Comparison of ENCODE assay signal across 22 cellular contexts in the genomic region with DNA sequence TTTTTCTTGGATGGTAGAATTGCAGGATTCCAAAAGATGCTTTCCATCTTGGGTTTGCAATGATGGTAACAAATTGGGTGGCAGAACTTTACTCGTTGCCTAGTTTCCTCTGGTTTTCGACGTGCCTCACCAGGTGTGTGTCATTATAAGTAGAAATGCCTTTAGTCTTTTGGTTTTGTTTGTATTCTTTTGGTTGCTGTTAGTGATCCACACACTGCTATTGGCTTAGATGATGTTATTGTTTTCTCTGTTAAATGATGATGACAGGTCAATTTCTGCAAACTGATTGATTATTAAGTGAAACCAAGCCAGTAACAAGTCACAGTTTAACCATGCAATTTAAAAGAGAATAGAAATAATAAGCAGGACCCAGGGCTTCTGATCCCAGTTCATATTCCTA. TPM values are rescaled to one million over a fixed set of nuclear protein-coding genes. Genes with fewer than 3 reads are reported as not detected.
DNase-seq lines count a peak whose midpoint lies in the region; ATAC-seq, FAIRE-seq and TF ChIP-seq lines count a peak whose summit lies in the region.
"Had no signal": no experiment of that assay in that cellular context is flagged by ENCODE, and none has a peak within 500 bp of the region (broad histone marks: within the 10 kb centered on the region; RNA-seq: fewer than 3 reads in every experiment).

No MANE protein-coding gene starts in this region.

- H3K4me3 ChIP-seq in A549, result no peak overlapping the region
- H3K4me3 ChIP-seq in HEK293 (ENCODE audit: low read depth, low read length), result no peak overlapping the region
- no peak overlapping the region for H3K4me3 ChIP-seq in GM12878
- H3K4me3 ChIP-seq in uterus, result no peak overlapping the region
- no peak overlapping the region for H3K4me3 ChIP-seq in lower lobe of right lung
- H3K4me3 ChIP-seq: BLaER1 treated with 17β-estradiol and CSF1 and Interleukin-3, amounts not matched to agents 10 nM and 100 nM; GM23248 had no signal

- CTCF ChIA-PET in A549 (lab: Yijun Ruan, JAX) (interaction anchor here (1.3 kb wide), 1 partner anchor 13 kb away, joined by 3 read pairs; no protein-coding TSS in a partner anchor), HEK293 (lab: Yijun Ruan, JAX) (interaction anchor here (1.1 kb wide), 1 partner anchor 57 kb away, joined by 3 read pairs; no protein-coding TSS in a partner anchor), GM12878 (lab: Yijun Ruan, JAX) (interaction anchor here (1.6 kb wide), 1 partner anchor 10 kb away, joined by 4 read pairs; no protein-coding TSS in a partner anchor)

- no peaks in the 10 kb centered on the region for H4K20me1 ChIP-seq in GM12878 (ENCODE audit: control insufficient read depth, insufficient read depth)
- H4K20me1 ChIP-seq: BLaER1 treated with 17β-estradiol and CSF1 and Interleukin-3, amounts not matched to agents 10 nM and 100 nM had no signal

- H2AFZ ChIP-seq in GM12878 (ENCODE audit: control insufficient read depth, low read depth, low read length), result no peak overlapping the region
- H2AFZ ChIP-seq: GM23248 had no signal

- no TSS peak for BruUV-seq in GM12878 (replicated peaks; lab: Mats Ljungman, UMichigan)

- SMC1A ChIA-PET in GM12878 (lab: Charles Lee; ENCODE audit: uncharacterized antibody, unreplicated experiment), result interaction anchor here (1.3 to 2.5 kb wide), 2 partner anchors 13 to 20 kb away, joined by 4 to 8 read pairs; no protein-coding TSS in a partner anchor

- intact Hi-C loops in GM12878 (cut with micrococcal nuclease; ENCODE audit: unreplicated experiment) (loop anchor here (2.0 kb wide), 1 partner anchor 54 kb away; no protein-coding TSS in a partner anchor), uterus (cut with DNase I; ENCODE audit: low total_unique reads) (no loop called here), lower lobe of right lung (cut with DNase I) (no loop called here)

- 99% methylated on average over 3 of the region's 3 CpGs for WGBS in A549 (ENCODE audit: missing lambda C conversion rate)
- WGBS in GM12878 (ENCODE audit: insufficient coverage, insufficient replicate concordance, low lambda C conversion rate, missing lambda C conversion rate), result 38% methylated on average over 3 of the region's 3 CpGs

- peak overlapping the region; percentile 73 to 74; a peak in 4 of 6 replicates for H3K27ac ChIP-seq in A549
- no peak overlapping the region for H3K27ac ChIP-seq in HEK293 (ENCODE audit: extremely low read depth, low read depth, low read length)
- no peak overlapping the region for H3K27ac ChIP-seq in GM12878 (ENCODE audit: control insufficient read depth, insufficient read depth)
- H3K27ac ChIP-seq in uterus, result peak overlapping the region; percentile 36 to 63
- no peak overlapping the region for H3K27ac ChIP-seq in lower lobe of right lung
- H3K27ac ChIP-seq: 22Rv1; BLaER1 treated with 17β-estradiol and CSF1 and Interleukin-3, amounts not matched to agents 10 nM and 100 nM; GM23248 had no signal

- no peak overlapping the region for H3K4me2 ChIP-seq in A549
- H3K4me2 ChIP-seq in GM12878 (ENCODE audit: control insufficient read depth, insufficient read depth), result no peak overlapping the region
- H3K4me2 ChIP-seq: BLaER1 treated with 17β-estradiol and CSF1 and Interleukin-3, amounts not matched to agents 10 nM and 100 nM had no signal

- in situ Hi-C loops in GM12878 (cut with MboI), result no loop called here

- DNase-seq in A549 (ENCODE audit: low read depth in 1 of 2, low spot score in 1 of 2) (no peak), GM12878 (ENCODE audit: low read depth, low spot score) (no peak), uterus (no peak), activated gamma-delta T cell treated with Interleukin-2 at 50 U/mL for 16 hours (no peak), lower lobe of right lung (no peak)
- DNase-seq: ACHN; AML-193; BE2C; Calu3; CD8-positive, alpha-beta T cell; DMS153; DND-41; H7 had no signal

- H3K36me3 ChIP-seq in HEK293 (ENCODE audit: control insufficient read depth in 2 of 2, insufficient read depth in 1 of 2, low read length in 2 of 2) (no peaks in the 10 kb centered on the region), GM12878 (ENCODE audit: control insufficient read depth in 2 of 2, insufficient read depth in 2 of 2, low read length in 1 of 2) (no peaks in the 10 kb centered on the region), uterus (no peaks in the 10 kb centered on the region), lower lobe of right lung (no peaks in the 10 kb centered on the region)
- H3K36me3 ChIP-seq: BE2C; BLaER1 treated with 17β-estradiol and CSF1 and Interleukin-3, amounts not matched to agents 10 nM and 100 nM had no signal

- no peak for TF ChIP-seq CTCF in A549 (IDR thresholded peaks at IDR 0.05)
- no peak for TF ChIP-seq CTCF in HEK293 (tag by site-specific recombination; IDR thresholded peaks at IDR 0.05)
- no peak for TF ChIP-seq CTCF in GM12878 (IDR thresholded peaks at IDR 0.05 in 2 of 3, conservative IDR thresholded peaks at IDR 0.05 in 1 of 3; ENCODE audit: control insufficient read depth in 2 of 3, extremely low read depth in 1 of 3, insufficient read depth in 1 of 3, low read depth in 3 of 3, low read length in 3 of 3)
- TF ChIP-seq CTCF in uterus (IDR thresholded peaks at IDR 0.05), result no peak
- no peak for TF ChIP-seq CTCF in lower lobe of right lung (IDR thresholded peaks at IDR 0.05)

- peaks cover 0 to 2% of the 10 kb centered on the region in 2 experiments; a peak in 2 of 4 replicates for H3K27me3 ChIP-seq in GM12878 (replicated peaks in 1 of 2; ENCODE audit: control insufficient read depth in 2 of 2, insufficient read depth in 2 of 2, low read length in 1 of 2)
- H3K27me3 ChIP-seq in uterus, result no peaks in the 10 kb centered on the region
- H3K27me3 ChIP-seq in lower lobe of right lung (ENCODE audit: low read depth), result peaks cover 17% of the 10 kb centered on the region
- H3K27me3 ChIP-seq: BE2C had no signal

- RAD21 ChIA-PET in GM12878 (lab: Charles Lee; ENCODE audit: unreplicated experiment), result no interaction called here

- TF ChIP-seq EP300 in A549 (IDR thresholded peaks at IDR 0.05), result no peak
- TF ChIP-seq EP300 in GM12878 (IDR thresholded peaks at IDR 0.05; ENCODE audit: borderline replicate concordance in 1 of 2, control insufficient read depth in 1 of 2, low read depth in 2 of 2, low read length in 2 of 2), result no peak

- POLR2A ChIA-PET in A549 (lab: Yijun Ruan, JAX), result no interaction called here
- POLR2A ChIA-PET in HEK293 (lab: Yijun Ruan, JAX), result no interaction called here
- POLR2A ChIA-PET in GM12878 (lab: Charles Lee), result no interaction called here

- ATAC-seq in A549 (no peak), GM12878 (peak; percentile 64), lower lobe of right lung (no peak), HG02759 (IDR thresholded peaks at IDR 0.05; ENCODE audit: unreplicated experiment) (no peak)
- ATAC-seq: CD8-positive, alpha-beta T cell had no signal

- no peaks in the 10 kb centered on the region for H3K79me2 ChIP-seq in GM12878 (ENCODE audit: control insufficient read depth, insufficient read depth, low read length)

- TF ChIP-seq POLR2A in A549 (IDR thresholded peaks at IDR 0.05; ENCODE audit: low read length), result no peak
- no peak for TF ChIP-seq POLR2A in GM12878 (IDR thresholded peaks at IDR 0.05; ENCODE audit: low read depth, low read length)
- TF ChIP-seq POLR2A in uterus (IDR thresholded peaks at IDR 0.05), result no peak

- H3K9ac ChIP-seq in GM12878 (ENCODE audit: control insufficient read depth, insufficient read depth, low read length), result no peak overlapping the region
- H3K9ac ChIP-seq: BLaER1 treated with 17β-estradiol and CSF1 and Interleukin-3, amounts not matched to agents 10 nM and 100 nM; GM23248 had no signal

- H3K9me3 ChIP-seq in A549, result peaks cover 5% of the 10 kb centered on the region; the same call in 2 of the 3 replicates
- H3K9me3 ChIP-seq in HEK293 (ENCODE audit: control insufficient read depth, insufficient read depth, low read depth, low read length), result no peaks in the 10 kb centered on the region
- H3K9me3 ChIP-seq in GM12878 (replicated peaks; ENCODE audit: control insufficient read depth, insufficient read depth, low read length), result no peaks in the 10 kb centered on the region
- H3K9me3 ChIP-seq in uterus, result no peaks in the 10 kb centered on the region
- H3K9me3 ChIP-seq in lower lobe of right lung, result no peaks in the 10 kb centered on the region
- H3K9me3 ChIP-seq: BE2C; BLaER1 treated with 17β-estradiol and CSF1 and Interleukin-3, amounts not matched to agents 10 nM and 100 nM had no signal

- no peak for FAIRE-seq in A549 (lab: Jason Lieb, UNC)
- FAIRE-seq in GM12878 (lab: Jason Lieb, UNC), result no peak
- FAIRE-seq: A204.1, G401.6, GM19239, H1 had no signal

- no peak for TF ChIP-seq RAD21 in A549 (conservative IDR thresholded peaks at IDR 0.05 in 1 of 2, IDR thresholded peaks at IDR 0.05 in 1 of 2)
- TF ChIP-seq RAD21 in GM12878 (IDR thresholded peaks at IDR 0.05; ENCODE audit: insufficient read depth, low read depth, low read length), result no peak

- H3K4me1 ChIP-seq in A549, result peaks cover 12% of the 10 kb centered on the region
- no peaks in the 10 kb centered on the region for H3K4me1 ChIP-seq in HEK293 (ENCODE audit: control insufficient read depth, insufficient read depth, low read length)
- no peaks in the 10 kb centered on the region for H3K4me1 ChIP-seq in GM12878 (ENCODE audit: control insufficient read depth, insufficient read depth, low read length)
- no peaks in the 10 kb centered on the region for H3K4me1 ChIP-seq in uterus
- peaks cover 5% of the 10 kb centered on the region for H3K4me1 ChIP-seq in lower lobe of right lung
- H3K4me1 ChIP-seq: BE2C; BLaER1 treated with 17β-estradiol and CSF1 and Interleukin-3, amounts not matched to agents 10 nM and 100 nM had no signal

RNA-seq across cellular contexts. Expression of gene LAMA3, which starts 6.1 kb away (rescaled TPM):
- polyA plus RNA-seq in A549 (2011; rRNA removed), result 31.0 and 40.1 TPM in 2 replicates
- polyA plus RNA-seq in A549 (2012; cell fraction: cytosol; rRNA removed), result 9.6 and 11.6 TPM in 2 replicates
- polyA plus RNA-seq in A549 (2012; cell fraction: nucleus; rRNA removed), result 26.8 and 38.7 TPM in 2 replicates
- 18.2 to 24.1 TPM (median 19.4 TPM) in 3 replicates for polyA plus RNA-seq in A549 (2017; fragmentation: RNase III; extraction: RNeasy Plus Mini Kit Qiagen cat#74134 plus additional on column Dnase treatment)
- polyA minus RNA-seq in A549 (2011; rRNA and poly(A)+ RNA removed), result 41.6 and 42.2 TPM in 2 replicates
- total RNA-seq in GM12878 (2013; cell fraction: nucleolus; rRNA removed), result 0.17 and 0.71 TPM in 2 replicates
- total RNA-seq in GM12878 (2014; rRNA removed), result 2.0 and 2.9 TPM in 2 replicates
- 5.4 and 6.5 TPM in 2 replicates for total RNA-seq in GM12878 (2014; rRNA removed; fragmentation: Illumina TruSeq; extraction: Trizol)
- total RNA-seq in GM12878 (2021), result 4.5 and 5.7 TPM in 2 replicates
- 0.12 TPM for polyA plus RNA-seq in GM12878 (2011; ENCODE audit: low read depth)
- 0.37 and 0.50 TPM in 2 replicates for polyA plus RNA-seq in GM12878 (2011; rRNA removed)
- polyA plus RNA-seq in GM12878 (2011; cell fraction: cytosol; rRNA removed), result 0.15 and 0.16 TPM in 2 replicates
- polyA plus RNA-seq in GM12878 (2011; cell fraction: nucleus; rRNA removed), result 0.48 and 0.58 TPM in 2 replicates
- 0.15 and 0.51 TPM in 2 replicates for polyA plus RNA-seq in GM12878 (2012)
- 5.8 and 11.7 TPM in 2 replicates for polyA plus RNA-seq in GM12878 (2014; fragmentation: Illumina TruSeq; extraction: Trizol)
- polyA plus RNA-seq in GM12878 (2014; fragmentation: Nextera tagmentation; extraction: Ambion mirVana), result 1 to 10 TPM; 4.4 to 5.1 TPM
- polyA plus RNA-seq in GM12878 (2014; rRNA removed), result 2.2 and 3.3 TPM in 2 replicates
- polyA plus RNA-seq in GM12878 (2016; fragmentation: Nextera tagmentation; extraction: Ambion mirVana), result 1 to 10 TPM; 6.2 to 6.3 TPM
- polyA minus RNA-seq in GM12878 (2011; rRNA and poly(A)+ RNA removed), result 0.29 and 0.31 TPM in 2 replicates
- 0.27 and 0.31 TPM in 2 replicates for polyA minus RNA-seq in GM12878 (2011; cell fraction: cytosol; rRNA and poly(A)+ RNA removed)
- polyA minus RNA-seq in GM12878 (2011; cell fraction: nucleus; rRNA and poly(A)+ RNA removed), result 0.36 and 0.38 TPM in 2 replicates
- 10 to 100 TPM; 46.5 to 75.4 (median 57.4) TPM for total RNA-seq in uterus
- total RNA-seq in lower lobe of right lung, result 89.1 TPM
- total RNA-seq: CD8-positive, alpha-beta T cell had no signal

RNA-seq across cellular contexts. Expression of gene ANKRD29, which starts 20.4 kb away (rescaled TPM):
- 25.2 and 25.4 TPM in 2 replicates for polyA plus RNA-seq in A549 (2011; rRNA removed)
- polyA plus RNA-seq in A549 (2012; cell fraction: cytosol; rRNA removed), result 10.5 and 12.3 TPM in 2 replicates
- 13.5 and 15.5 TPM in 2 replicates for polyA plus RNA-seq in A549 (2012; cell fraction: nucleus; rRNA removed)
- 12.4 to 17.4 TPM (median 17.2 TPM) in 3 replicates for polyA plus RNA-seq in A549 (2017; fragmentation: RNase III; extraction: RNeasy Plus Mini Kit Qiagen cat#74134 plus additional on column Dnase treatment)
- polyA minus RNA-seq in A549 (2011; rRNA and poly(A)+ RNA removed), result 13.2 and 17.2 TPM in 2 replicates
- total RNA-seq in GM12878 (2013; cell fraction: nucleolus; rRNA removed), result 1.8 and 2.9 TPM in 2 replicates
- total RNA-seq in GM12878 (2014; rRNA removed), result 0.98 and 1.3 TPM in 2 replicates
- total RNA-seq in GM12878 (2014; rRNA removed; fragmentation: Illumina TruSeq; extraction: Trizol), result 1.6 TPM in 2 replicates
- total RNA-seq in GM12878 (2021), result 1.4 and 1.7 TPM in 2 replicates
- polyA plus RNA-seq in GM12878 (2011; ENCODE audit: low read depth), result 0.18 TPM
- 9.2 and 15.1 TPM in 2 replicates for polyA plus RNA-seq in GM12878 (2011; rRNA removed)
- polyA plus RNA-seq in GM12878 (2011; cell fraction: cytosol; rRNA removed), result 4.4 and 6.0 TPM in 2 replicates
- polyA plus RNA-seq in GM12878 (2011; cell fraction: nucleus; rRNA removed), result 4.7 and 5.0 TPM in 2 replicates
- 0.32 and 0.37 TPM in 2 replicates for polyA plus RNA-seq in GM12878 (2012)
- polyA plus RNA-seq in GM12878 (2014; fragmentation: Illumina TruSeq; extraction: Trizol), result 2.4 and 3.5 TPM in 2 replicates
- polyA plus RNA-seq in GM12878 (2014; fragmentation: Nextera tagmentation; extraction: Ambion mirVana), result under 1 TPM; 0.53 to 0.62 TPM
- 1.2 and 2.5 TPM in 2 replicates for polyA plus RNA-seq in GM12878 (2014; rRNA removed)
- polyA plus RNA-seq in GM12878 (2016; fragmentation: Nextera tagmentation; extraction: Ambion mirVana), result 1 to 10 TPM; 1.6 TPM
- polyA minus RNA-seq in GM12878 (2011; rRNA and poly(A)+ RNA removed), result 3.4 and 4.3 TPM in 2 replicates
- polyA minus RNA-seq in GM12878 (2011; cell fraction: cytosol; rRNA and poly(A)+ RNA removed), result 3.2 and 4.4 TPM in 2 replicates
- polyA minus RNA-seq in GM12878 (2011; cell fraction: nucleus; rRNA and poly(A)+ RNA removed), result 3.1 and 6.1 TPM in 2 replicates
- total RNA-seq in uterus, result 10 to 100 TPM; 10.8 to 33.4 (median 15.9) TPM
- total RNA-seq in lower lobe of right lung, result 56.5 TPM
- total RNA-seq: CD8-positive, alpha-beta T cell had no signal

Comparison
In these comparisons a context has a peak if more than half of its experiments do, and no peak if none do; other contexts are left out.
1. H3K27ac ChIP-seq: peak in A549 (2 of 2) and uterus (2 of 2); none in HEK293 (single experiment), GM12878 (single experiment) and lower lobe of right lung (single experiment).
2. RNA of gene LAMA3, which starts 6.1 kb away (total RNA-seq): 89.1 TPM in lower lobe of right lung (single experiment) and 46.5 to 75.4 TPM in uterus; 0.17 to 6.5 TPM in GM12878; every median in the first group is over 4 times any median in the second.